In the genomic region with DNA sequence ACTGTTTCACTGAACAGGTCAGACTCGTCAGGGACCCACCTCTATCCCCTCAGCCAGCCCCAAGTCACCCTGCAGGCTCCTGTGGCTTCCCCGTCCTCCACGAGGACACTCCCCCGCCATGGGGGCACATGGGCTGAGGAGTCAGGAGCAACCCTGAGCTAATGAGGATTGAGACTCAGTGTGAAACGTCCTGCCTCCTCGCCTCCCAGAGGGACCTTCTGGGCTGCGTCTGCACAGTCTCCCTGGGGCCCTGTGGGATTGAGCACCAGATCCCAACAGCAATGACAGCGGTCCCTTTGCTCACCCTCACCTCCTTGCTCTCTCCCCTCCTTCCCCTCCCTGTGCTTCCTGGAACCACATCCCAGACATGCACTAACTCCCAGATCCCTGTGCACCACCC, we compare ENCODE assay signal across 2 cellular contexts.
TF ChIP-seq lines count a peak whose summit lies in the region.

No MANE protein-coding gene starts in this region.

TF ChIP-seq in WTC11, 78 proteins besides CTCF, POLR2A, EP300 and RAD21 (continued from another document):
- TF ChIP-seq FOXJ3 (CRISPR knock-in tag; IDR thresholded peaks at IDR 0.05; ENCODE audit: borderline replicate concordance) (no peak), ZNF138 (CRISPR knock-in tag; conservative IDR thresholded peaks at IDR 0.05) (no peak)

TF ChIP-seq in HepG2, 621 proteins besides CTCF, POLR2A, EP300 and RAD21 (continued from another document):
- TF ChIP-seq, protein P1, sequence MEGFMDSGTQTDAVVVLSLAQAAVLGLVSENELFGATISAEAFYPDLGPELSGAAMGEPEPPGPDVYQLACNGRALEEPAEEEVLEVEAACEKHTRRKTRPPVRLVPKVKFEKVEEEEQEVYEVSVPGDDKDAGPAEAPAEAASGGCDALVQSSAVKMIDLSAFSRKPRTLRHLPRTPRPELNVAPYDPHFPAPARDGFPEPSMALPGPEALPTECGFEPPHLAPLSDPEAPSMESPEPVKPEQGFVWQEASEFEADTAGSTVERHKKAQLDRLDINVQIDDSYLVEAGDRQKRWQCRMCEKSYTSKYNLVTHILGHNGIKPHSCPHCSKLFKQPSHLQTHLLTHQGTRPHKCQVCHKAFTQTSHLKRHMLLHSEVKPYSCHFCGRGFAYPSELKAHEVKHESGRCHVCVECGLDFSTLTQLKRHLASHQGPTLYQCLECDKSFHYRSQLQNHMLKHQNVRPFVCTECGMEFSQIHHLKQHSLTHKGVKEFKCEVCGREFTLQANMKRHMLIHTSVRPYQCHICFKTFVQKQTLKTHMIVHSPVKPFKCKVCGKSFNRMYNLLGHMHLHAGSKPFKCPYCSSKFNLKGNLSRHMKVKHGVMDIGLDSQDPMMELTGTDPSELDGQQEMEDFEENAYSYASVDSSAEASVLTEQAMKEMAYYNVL (CRISPR knock-in tag; IDR thresholded peaks at IDR 0.05; ENCODE audit: borderline replicate concordance): no peak
